ENCODE assay signal across 1 cellular context in genomic region chr9:73166453-73166852, GRCh38.
TF ChIP-seq lines count a peak whose summit lies in the region.

No MANE protein-coding gene starts in this region.

TF ChIP-seq in GM23338, 12 proteins besides CTCF, POLR2A, EP300 and RAD21 (continued from another document):
- TF ChIP-seq ZNF462 (CRISPR knock-in tag; IDR thresholded peaks at IDR 0.05): no peak
- no peak for TF ChIP-seq ZNF114 (CRISPR knock-in tag; IDR thresholded peaks at IDR 0.05)
- no peak for TF ChIP-seq EZH2 (IDR thresholded peaks at IDR 0.05; ENCODE audit: low read depth, unreplicated experiment)
- no peak for TF ChIP-seq ZNF331 (CRISPR knock-in tag; IDR thresholded peaks at IDR 0.05; ENCODE audit: low read depth)
- no peak for TF ChIP-seq EZH2phosphoT487 (IDR thresholded peaks at IDR 0.05; ENCODE audit: unreplicated experiment)
